ENCODE assay signal across 8 cellular contexts in the genomic region with DNA sequence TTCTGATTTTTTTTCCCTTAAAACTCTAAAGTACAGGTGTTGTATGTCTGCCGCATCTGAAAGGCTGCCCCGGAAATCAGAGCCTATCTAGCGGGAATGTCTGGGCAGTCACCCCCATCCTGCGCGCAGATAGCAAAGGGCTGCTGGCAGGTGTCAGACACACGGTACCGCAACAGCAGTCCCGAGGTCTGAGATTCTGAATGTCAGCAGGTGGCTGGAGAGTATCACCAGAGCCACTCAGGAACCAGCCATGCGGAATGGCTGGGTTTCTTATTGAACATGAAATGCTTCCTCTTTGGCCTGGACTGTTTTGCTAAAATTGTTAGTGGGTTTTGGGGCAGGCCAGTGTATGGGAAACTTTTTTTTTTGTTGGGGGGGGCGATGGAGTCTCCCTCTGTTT. TPM values are rescaled to one million over a fixed set of nuclear protein-coding genes. Genes with fewer than 3 reads are reported as not detected.
DNase-seq lines count a peak whose midpoint lies in the region; ATAC-seq, FAIRE-seq and TF ChIP-seq lines count a peak whose summit lies in the region.

No MANE protein-coding gene starts in this region.

- H3K79me2 ChIP-seq in trophoblast cell (ENCODE audit: control insufficient read depth, insufficient read depth, low read length, poor library complexity) = no peaks in the 10 kb centered on the region

- H2BK5ac ChIP-seq in trophoblast cell (ENCODE audit: low read depth, low read length, poor library complexity) = no peak overlapping the region

- no CpG with 5 or more reads among the region's 10 CpGs for WGBS in trophoblast cell (ENCODE audit: extremely low coverage, insufficient coverage, insufficient read length)

- H2AFZ ChIP-seq in trophoblast cell (ENCODE audit: insufficient read depth, low read length, poor library complexity) = no peak overlapping the region

- H3K79me1 ChIP-seq in trophoblast cell (ENCODE audit: low read length) = no peaks in the 10 kb centered on the region

- H3K4me3 ChIP-seq in trophoblast cell (ENCODE audit: low read depth, low read length) = no peak overlapping the region

- H2AK5ac ChIP-seq in trophoblast cell (ENCODE audit: low read length) = no peak overlapping the region

- peak; percentile 67 for DNase-seq in NCI-H510A (lab: John Stamatoyannopoulos, UW)
- peak; percentile 9 for DNase-seq in kidney tubule cell (ENCODE audit: low spot score)
- DNase-seq in cortex of kidney (lab: John Stamatoyannopoulos, UW) = no peak
- DNase-seq in frontal cortex (ENCODE audit: low spot score in 2 of 2) = no peak
- DNase-seq in trophoblast cell = no peak

- no peak for TF ChIP-seq POLR2A in GM18505 (IDR thresholded peaks at IDR 0.05; ENCODE audit: borderline replicate concordance, extremely low read depth, insufficient read depth, insufficient read length)

- H2BK120ac ChIP-seq in trophoblast cell (ENCODE audit: insufficient read depth, low read length, poor library complexity) = no peak overlapping the region

- H3K27me3 ChIP-seq in trophoblast cell (ENCODE audit: insufficient read depth, low read length) = no peaks in the 10 kb centered on the region

- ATAC-seq in GM18505 (IDR thresholded peaks at IDR 0.05; ENCODE audit: unreplicated experiment) (peak; percentile 79), HG02642 (IDR thresholded peaks at IDR 0.05; ENCODE audit: poor library complexity, unreplicated experiment) (peak; percentile 81), HG02571 (IDR thresholded peaks at IDR 0.05; ENCODE audit: unreplicated experiment) (no peak)

- no peak overlapping the region for H4K91ac ChIP-seq in trophoblast cell (ENCODE audit: low read depth, low read length)

- no peak overlapping the region for H3K18ac ChIP-seq in trophoblast cell (ENCODE audit: low read length)

- no peak overlapping the region for H4K12ac ChIP-seq in trophoblast cell (ENCODE audit: low read depth, low read length)

- FAIRE-seq in frontal cortex (lab: Jason Lieb, UNC) = no peak

- H3K4me2 ChIP-seq in trophoblast cell (ENCODE audit: low read length) = no peak overlapping the region

- peaks cover 3% of the 10 kb centered on the region for H3K9me3 ChIP-seq in trophoblast cell (ENCODE audit: insufficient read depth, low read depth, low read length)

- peaks cover 26 to 36% of the 10 kb centered on the region in 2 experiments for H3K36me3 ChIP-seq in trophoblast cell (ENCODE audit: control insufficient read depth in 1 of 2, insufficient read depth in 2 of 2, low read length in 2 of 2)

- H3K14ac ChIP-seq in trophoblast cell (ENCODE audit: low read length) = no peak overlapping the region

- H3K4ac ChIP-seq in trophoblast cell (ENCODE audit: low read depth, low read length) = no peak overlapping the region

- no peaks in the 10 kb centered on the region for H3K4me1 ChIP-seq in trophoblast cell (ENCODE audit: control insufficient read depth in 1 of 2, insufficient read depth in 2 of 2, low read length in 2 of 2)

- H3K23ac ChIP-seq in trophoblast cell (ENCODE audit: low read length) = no peak overlapping the region

- no peak overlapping the region for H4K8ac ChIP-seq in trophoblast cell (ENCODE audit: low read depth, low read length)

- no peak overlapping the region for H3K9ac ChIP-seq in trophoblast cell (ENCODE audit: low read length)

- H3K27ac ChIP-seq in trophoblast cell (ENCODE audit: low read depth, low read length) = no peak overlapping the region

- no peak overlapping the region for H2BK12ac ChIP-seq in trophoblast cell (ENCODE audit: low read length)

RNA-seq across cellular contexts. Expression of a gene that starts 53.3 kb away (rescaled TPM):
- 35.1 TPM for total RNA-seq in frontal cortex
- polyA plus RNA-seq in trophoblast cell (2013) = 19.8 and 21.2 TPM in 2 replicates

Comparison
In these comparisons a context has a peak if more than half of its experiments do, and no peak if none do; other contexts are left out.
1. DNase-seq: peak in NCI-H510A (single experiment) and kidney tubule cell (single experiment); none in cortex of kidney (single experiment), frontal cortex (0 of 2) and trophoblast cell (0 of 2).